Comparison of ENCODE assay signal across 21 cellular contexts in genomic region chr10:61844116-61844515, GRCh38.
"Had no signal": no experiment of that assay in that cellular context is flagged by ENCODE, and none has a peak within 500 bp of the region (broad histone marks: within the 10 kb centered on the region; RNA-seq: fewer than 3 reads in every experiment).

No MANE protein-coding gene starts in this region.

- H3K9me3 Mint-ChIP-seq: activated B cell treated with CpG ODN at 0.5 μM for 24 hours; activated naive CD4-positive, alpha-beta T cell treated with anti-CD3 and anti-CD28 coated beads, Interleukin-2, amount 10 ng/mL, durations not matched to agents 7 days and 5 days; nephron; stimulated activated naive CD8-positive, alpha-beta T cell treated with anti-CD3 and anti-CD28 coated beads, Interleukin-15, amount 100 ng/mL, for 72 hours had no signal

- H3K36me3 ChIP-seq: esophagus squamous epithelium, heart left ventricle, neutrophil, ovary, right atrium auricular region, tibial nerve, vagina had no signal

- H3K27me3 Mint-ChIP-seq: activated B cell treated with CpG ODN at 0.5 μM for 24 hours; activated CD4-positive, alpha-beta T cell treated with anti-CD3 and anti-CD28 coated beads for 36 hours; activated naive CD4-positive, alpha-beta T cell treated with anti-CD3 and anti-CD28 coated beads, Interleukin-2, amount 10 ng/mL, durations not matched to agents 7 days and 5 days; stimulated activated naive CD8-positive, alpha-beta T cell treated with anti-CD3 and anti-CD28 coated beads, Interleukin-15, amount 100 ng/mL, for 72 hours had no signal

- H3K36me3 Mint-ChIP-seq: activated naive CD4-positive, alpha-beta T cell treated with anti-CD3 and anti-CD28 coated beads, Interleukin-2, amount 10 ng/mL, durations not matched to agents 7 days and 5 days had no signal

- ATAC-seq: activated CD4-positive, alpha-beta T cell treated with anti-CD3 and anti-CD28 coated beads for 36 hours; heart left ventricle; left cardiac atrium; psoas muscle; stimulated activated naive CD8-positive, alpha-beta T cell treated with anti-CD3 and anti-CD28 coated beads, Interleukin-15, amount 100 ng/mL, for 72 hours had no signal

- H3K4me1 ChIP-seq: heart left ventricle, psoas muscle, right atrium auricular region, tibial nerve, vagina had no signal

- H3K27ac Mint-ChIP-seq: activated B cell treated with CpG ODN at 0.5 μM for 24 hours; activated CD4-positive, alpha-beta T cell treated with anti-CD3 and anti-CD28 coated beads for 36 hours; activated naive CD4-positive, alpha-beta T cell treated with anti-CD3 and anti-CD28 coated beads, Interleukin-2, amount 10 ng/mL, durations not matched to agents 7 days and 5 days; nephron had no signal

- H3K9me3 ChIP-seq: esophagus squamous epithelium, heart left ventricle, neutrophil, ovary, psoas muscle, right atrium auricular region, tibial nerve, vagina had no signal

- H3K4me3 Mint-ChIP-seq: activated B cell treated with CpG ODN at 0.5 μM for 24 hours; activated CD4-positive, alpha-beta T cell treated with anti-CD3 and anti-CD28 coated beads for 36 hours; activated naive CD4-positive, alpha-beta T cell treated with anti-CD3 and anti-CD28 coated beads, Interleukin-2, amount 10 ng/mL, durations not matched to agents 7 days and 5 days; nephron; stimulated activated naive CD8-positive, alpha-beta T cell treated with anti-CD3 and anti-CD28 coated beads, Interleukin-15, amount 100 ng/mL, for 72 hours had no signal

- H3K27me3 ChIP-seq: esophagus squamous epithelium, heart left ventricle, neutrophil, ovary, right atrium auricular region, tibial nerve, vagina had no signal

- H3K4me3 ChIP-seq: coronary artery, esophagus squamous epithelium, heart left ventricle, ovary, psoas muscle, right atrium auricular region, tibial nerve, vagina had no signal

- DNase-seq: activated B cell treated with CpG ODN at 0.5 μM for 24 hours; activated CD4-positive, alpha-beta T cell treated with anti-CD3 and anti-CD28 coated beads for 36 hours; activated CD4-positive, alpha-beta T cell treated with anti-CD3 and anti-CD28 coated beads, Interleukin-2, amount 50 U/mL, for 48 hours; activated naive CD4-positive, alpha-beta T cell treated with anti-CD3 and anti-CD28 coated beads, Interleukin-2, amount 10 ng/mL, durations not matched to agents 7 days and 5 days; activated T-cell treated with anti-CD3 and anti-CD28 coated beads, Interleukin-2, amount 50 U/mL, for 48 hours; amygdala; cerebellar nuclear complex; esophagus squamous epithelium; heart left ventricle; islet precursor cell; left cardiac atrium; ovary; psoas muscle; stimulated activated CD4-positive, alpha-beta T cell treated with anti-CD3 and anti-CD28 coated beads, Interleukin-4, amount 100 ng/mL, for 4 hours; stimulated activated naive CD8-positive, alpha-beta T cell treated with anti-CD3 and anti-CD28 coated beads, Interleukin-15, amount 100 ng/mL, for 72 hours had no signal

- H3K27ac ChIP-seq: coronary artery, esophagus squamous epithelium, heart left ventricle, neutrophil, ovary, psoas muscle, right atrium auricular region, tibial nerve, vagina had no signal
